Comparison of ENCODE assay signal across 13 cellular contexts in genomic region chr1:245645406-245645805, GRCh38.
DNase-seq lines count a peak whose midpoint lies in the region; ATAC-seq and TF ChIP-seq lines count a peak whose summit lies in the region.
"Had no signal": no experiment of that assay in that cellular context is flagged by ENCODE, and none has a peak within 500 bp of the region (broad histone marks: within the 10 kb centered on the region; RNA-seq: fewer than 3 reads in every experiment).

No MANE protein-coding gene starts in this region.

- no peak for TF ChIP-seq EP300 in esophagus muscularis mucosa (IDR thresholded peaks at IDR 0.05)

- no peak for TF ChIP-seq POLR2A in esophagus muscularis mucosa (IDR thresholded peaks at IDR 0.05; ENCODE audit: low read depth)

- H3K4me3 ChIP-seq in esophagus muscularis mucosa, result no peak overlapping the region

- 90% methylated on average over 4 of the region's 4 CpGs for WGBS in esophagus muscularis mucosa

- no peaks in the 10 kb centered on the region for H3K4me1 ChIP-seq in esophagus muscularis mucosa

- peaks cover 0 to 21% (median 16%) of the 10 kb centered on the region in 4 donors for H3K9me3 ChIP-seq in esophagus muscularis mucosa

- intact Hi-C loops in esophagus muscularis mucosa (cut with DNase I), result no loop called here

- H3K27me3 ChIP-seq in esophagus muscularis mucosa, result no peaks in the 10 kb centered on the region

- peaks cover 0 to 4% (median 0%) of the 10 kb centered on the region in 4 donors for H3K36me3 ChIP-seq in esophagus muscularis mucosa

- no peak overlapping the region for H3K27ac ChIP-seq in esophagus muscularis mucosa (replicated peaks in 1 of 4)
- H3K27ac ChIP-seq: 22Rv1 had no signal

- no peak for TF ChIP-seq CTCF in esophagus muscularis mucosa (IDR thresholded peaks at IDR 0.05)

- peak; percentile 8 for DNase-seq in DMS153 treated with DMSO at 0.1 percent for 48 hours (lab: John Stamatoyannopoulos, UW; ENCODE audit: unreplicated experiment)
- DNase-seq in DMS153 (lab: John Stamatoyannopoulos, UW), result no peak
- DNase-seq in RPMI8226, result peak; percentile 48
- DNase-seq in NCI-H2171 treated with DMSO at 0.1 percent for 48 hours (lab: John Stamatoyannopoulos, UW), result no peak
- no peak for DNase-seq in NCI-H1436 treated with DMSO at 0.1 percent for 48 hours (lab: John Stamatoyannopoulos, UW)
- no peak for DNase-seq in esophagus muscularis mucosa (ENCODE audit: extremely low spot score)
- DNase-seq: CD8-positive, alpha-beta T cell; NCI-H187 treated with DMSO at 0.1 percent for 48 hours; posterior cingulate gyrus had no signal

- ATAC-seq in GM21786 (IDR thresholded peaks at IDR 0.05; ENCODE audit: unreplicated experiment) (peak; percentile 21), HG03354 (IDR thresholded peaks at IDR 0.05; ENCODE audit: poor library complexity, severe bottlenecking, unreplicated experiment) (peak; percentile 20)
- ATAC-seq: CD8-positive, alpha-beta T cell; Panc1 had no signal

Comparison
In these comparisons a context has a peak if more than half of its experiments do, and no peak if none do; other contexts are left out.
1. DNase-seq: peak in DMS153 treated with DMSO at 0.1 percent for 48 hours (single experiment) and RPMI8226 (single experiment); none in DMS153 (single experiment), NCI-H2171 treated with DMSO at 0.1 percent for 48 hours (single experiment), NCI-H1436 treated with DMSO at 0.1 percent for 48 hours (single experiment) and esophagus muscularis mucosa (single experiment).